Comparison of ENCODE assay signal across 8 cellular contexts in the genomic region with DNA sequence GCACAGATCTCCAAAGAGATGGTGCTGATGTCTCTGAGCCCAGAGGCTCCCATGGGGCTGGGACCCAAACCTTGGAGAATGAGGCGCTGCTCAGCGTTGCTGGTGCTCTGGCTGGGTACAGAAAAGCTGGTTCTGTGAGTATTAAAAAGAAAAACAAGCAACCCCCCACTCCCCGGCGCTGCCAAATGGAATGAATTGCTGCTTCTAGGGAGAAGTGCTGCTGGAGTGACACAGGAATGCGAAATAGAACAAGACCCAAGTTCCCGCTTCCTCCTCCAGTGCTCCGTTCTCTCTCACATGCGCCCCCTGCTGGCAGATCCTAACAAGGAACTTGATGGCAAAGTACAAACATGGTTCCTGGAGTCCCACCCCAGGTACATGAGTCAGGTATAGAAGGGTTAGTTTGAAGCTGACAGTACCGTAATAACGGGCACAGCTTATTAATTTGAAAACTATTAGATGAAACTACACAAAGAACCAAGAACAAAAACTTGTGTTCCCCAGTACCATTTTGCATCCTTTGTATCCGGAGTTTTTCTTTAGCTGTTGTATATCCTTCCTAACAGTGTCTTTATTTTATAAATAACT. TPM values are rescaled to one million over a fixed set of nuclear protein-coding genes. Genes with fewer than 3 reads are reported as not detected.
DNase-seq lines count a peak whose midpoint lies in the region; ATAC-seq and TF ChIP-seq lines count a peak whose summit lies in the region.

No MANE protein-coding gene starts in this region.

- peaks cover 0 to 12% of the 10 kb centered on the region in 2 donors for H3K36me3 ChIP-seq in gastroesophageal sphincter
- H3K36me3 ChIP-seq in testis (ENCODE audit: low read depth, missing control alignments): no peaks in the 10 kb centered on the region

- no peaks in the 10 kb centered on the region for H3K27me3 Mint-ChIP-seq in osteocyte (ENCODE audit: unreplicated experiment)

- H3K4me1 Mint-ChIP-seq in osteocyte (ENCODE audit: unreplicated experiment): peaks cover 19% of the 10 kb centered on the region

- TF ChIP-seq POLR2A in gastroesophageal sphincter (IDR thresholded peaks at IDR 0.05) (no peak), testis (IDR thresholded peaks at IDR 0.05) (no peak)

- H3K9me3 ChIP-seq in gastroesophageal sphincter: no peaks in the 10 kb centered on the region
- H3K9me3 ChIP-seq in testis: no peaks in the 10 kb centered on the region

- no peaks in the 10 kb centered on the region for H3K27me3 ChIP-seq in gastroesophageal sphincter
- no peaks in the 10 kb centered on the region for H3K27me3 ChIP-seq in testis

- TF ChIP-seq EP300 in gastroesophageal sphincter (IDR thresholded peaks at IDR 0.05): no peak

- peaks cover 0 to 29% (median 10%) of the 10 kb centered on the region in 3 donors for H3K4me1 ChIP-seq in gastroesophageal sphincter
- peaks cover 9% of the 10 kb centered on the region for H3K4me1 ChIP-seq in testis

- TF ChIP-seq CTCF in GM10266 (IDR thresholded peaks at IDR 0.05; ENCODE audit: control insufficient read depth, insufficient read depth, low read depth, missing control alignments): peak; percentile 88
- TF ChIP-seq CTCF in gastroesophageal sphincter (IDR thresholded peaks at IDR 0.05): peak in 3 of 4 experiments; percentile 89 to 95 (median 89)
- peak; percentile 93 for TF ChIP-seq CTCF in osteocyte (IDR thresholded peaks at IDR 0.05)
- TF ChIP-seq CTCF in testis (IDR thresholded peaks at IDR 0.05): peak; percentile 88 to 96 (median 92)

- WGBS in gastroesophageal sphincter (ENCODE audit: low coverage in 1 of 2), 2 donors: 13 to 15% methylated on average over 11 of the region's 11 CpGs
- WGBS in testis, 2 donors: 12 to 14% methylated on average over 11 of the region's 11 CpGs

- H3K36me3 Mint-ChIP-seq in osteocyte (ENCODE audit: unreplicated experiment): peaks cover 5% of the 10 kb centered on the region

- no peaks in the 10 kb centered on the region for H3K9me3 Mint-ChIP-seq in osteocyte (ENCODE audit: unreplicated experiment)

- intact Hi-C loops in testis (cut with DNase I; ENCODE audit: low total_unique reads): loop anchor here (10.0 kb wide), 1 partner anchor 82 kb away; no protein-coding TSS in a partner anchor

- peak overlapping the region; percentile 46 for H3K4me3 Mint-ChIP-seq in osteocyte (ENCODE audit: unreplicated experiment)

- H3K27ac ChIP-seq in gastroesophageal sphincter (peak overlapping the region in 3 of 4 donors; percentile 4 to 60 (median 58)), testis (no peak overlapping the region)

- peak; percentile 60 for ATAC-seq in gastroesophageal sphincter
- ATAC-seq in HG03095 (IDR thresholded peaks at IDR 0.05; ENCODE audit: unreplicated experiment): no peak

- peak; percentile 72 for DNase-seq in GM10266 (ENCODE audit: extremely low spot score)
- DNase-seq in NCI-H1105 (lab: John Stamatoyannopoulos, UW): peak; percentile 85
- DNase-seq in SK-N-DZ (ENCODE audit: low spot score): peak; percentile 92
- DNase-seq in activated naive CD4-positive, alpha-beta T cell (lab: John Stamatoyannopoulos, UW): peak; percentile 87 to 99 (median 92)
- peak; percentile 96 for DNase-seq in osteocyte (ENCODE audit: extremely low spot score, unreplicated experiment)
- peak; percentile 97 for DNase-seq in testis

- peak overlapping the region; percentile 79 for H3K27ac Mint-ChIP-seq in osteocyte (ENCODE audit: unreplicated experiment)

- H3K4me3 ChIP-seq in gastroesophageal sphincter: peak overlapping the region in 1 of 2 donors; percentile 10
- H3K4me3 ChIP-seq in testis: no peak overlapping the region

RNA-seq across cellular contexts. Expression of a gene that starts 2.1 kb away (rescaled TPM):
- 74.6 and 75.3 TPM in 2 replicates for polyA plus RNA-seq in SK-N-DZ (2014; cell fraction: cytosol; rRNA removed)
- polyA plus RNA-seq in SK-N-DZ (2014; cell fraction: nucleus; rRNA removed): 70.2 and 70.3 TPM in 2 replicates
- 10 to 100 TPM; 22.3 to 32.5 (median 29.8) TPM for total RNA-seq in gastroesophageal sphincter
- total RNA-seq in osteocyte: 30.5 and 34.1 TPM in 2 replicates
- total RNA-seq in testis: 10 to 100 TPM; 53.3 to 54.1 TPM
- polyA plus RNA-seq in testis (ENCODE audit: insufficient read depth, low read depth, low replicate concordance): 58.3 TPM

RNA-seq across cellular contexts. Expression of a gene that starts 29.0 kb away (rescaled TPM):
- 72.3 and 72.8 TPM in 2 replicates for polyA plus RNA-seq in SK-N-DZ (2014; cell fraction: cytosol; rRNA removed)
- 36.1 and 47.2 TPM in 2 replicates for polyA plus RNA-seq in SK-N-DZ (2014; cell fraction: nucleus; rRNA removed)
- 100 to 1,000 TPM in 3 of 4 donors, 10 to 100 TPM in 1; 86.3 to 134 (median 104) TPM for total RNA-seq in gastroesophageal sphincter
- 83.1 and 85.4 TPM in 2 replicates for total RNA-seq in osteocyte
- 10 to 100 TPM; 85.0 to 95.4 TPM for total RNA-seq in testis
- polyA plus RNA-seq in testis (ENCODE audit: insufficient read depth, low read depth, low replicate concordance): 77.3 TPM

Comparison
In these comparisons a context has a peak if more than half of its experiments do, and no peak if none do; other contexts are left out.
1. H3K27ac ChIP-seq: peak in gastroesophageal sphincter (3 of 4); none in testis (0 of 2).
2. Peak in every context shown above with its lines, with median percentiles within 50 percentile points of each other: DNase-seq and CTCF ChIP-seq.